Comparison of ENCODE assay signal across 37 cellular contexts in genomic region chr9:125782718-125783117, GRCh38.
"Had no signal": no experiment of that assay in that cellular context is flagged by ENCODE, and none has a peak within 500 bp of the region (broad histone marks: within the 10 kb centered on the region; RNA-seq: fewer than 3 reads in every experiment).

No MANE protein-coding gene starts in this region.

- H3K4me3 ChIP-seq: ascending aorta, body of pancreas, breast epithelium had no signal

- H3K9me3 ChIP-seq: ascending aorta, body of pancreas, breast epithelium had no signal

- H3K27me3 ChIP-seq: ascending aorta, body of pancreas, brain microvascular endothelial cell, breast epithelium had no signal

- ATAC-seq: activated CD4-positive, alpha-beta T cell treated with anti-CD3 and anti-CD28 coated beads for 36 hours; activated CD4-positive, CD25-positive, alpha-beta regulatory T cell treated with anti-CD3 and anti-CD28 coated beads, Interleukin-2, amount 50 U/mL, for 24 hours; activated CD8-positive, alpha-beta memory T cell treated with anti-CD3 and anti-CD28 coated beads, Interleukin-2, amount 10 ng/mL, durations not matched to agents 7 days and 5 days; activated CD8-positive, alpha-beta T cell treated with anti-CD3 and anti-CD28 coated beads, Interleukin-2, amount 10 ng/mL, durations not matched to agents 7 days and 5 days; activated naive CD8-positive, alpha-beta T cell treated with anti-CD3 and anti-CD28 coated beads, Interleukin-2, amount 50 U/mL, for 24 hours; body of pancreas had no signal

- FAIRE-seq: colon, TTC549 had no signal

- H3K36me3 ChIP-seq: ascending aorta, brain microvascular endothelial cell, breast epithelium had no signal

- H3K27me3 Mint-ChIP-seq: activated CD4-positive, alpha-beta memory T cell treated with anti-CD3 and anti-CD28 coated beads, Interleukin-2, amount 10 ng/mL, durations not matched to agents 7 days and 5 days; activated CD4-positive, alpha-beta T cell treated with anti-CD3 and anti-CD28 coated beads for 36 hours; activated CD4-positive, alpha-beta T cell treated with anti-CD3 and anti-CD28 coated beads, Interleukin-2, amount 10 ng/mL, durations not matched to agents 7 days and 5 days; activated CD8-positive, alpha-beta memory T cell treated with anti-CD3 and anti-CD28 coated beads, Interleukin-2, amount 10 ng/mL, durations not matched to agents 7 days and 5 days; activated naive CD4-positive, alpha-beta T cell treated with anti-CD3 and anti-CD28 coated beads, Interleukin-2, amount 10 ng/mL, durations not matched to agents 7 days and 5 days; activated naive CD4-positive, alpha-beta T cell treated with anti-CD3 and anti-CD28 coated beads, Interleukin-2, amount 50 U/mL, for 24 hours; activated naive CD8-positive, alpha-beta T cell; activated naive CD8-positive, alpha-beta T cell treated with anti-CD3 and anti-CD28 coated beads, Interleukin-2, amount 10 ng/mL, durations not matched to agents 7 days and 5 days; activated naive CD8-positive, alpha-beta T cell treated with anti-CD3 and anti-CD28 coated beads, Interleukin-2, amount 50 U/mL, for 24 hours; activated T-cell treated with anti-CD3 and anti-CD28 coated beads, Interleukin-2, amount 50 U/mL, for 24 hours had no signal

- H3K4me1 ChIP-seq: body of pancreas, breast epithelium had no signal

- H3K27ac ChIP-seq: ascending aorta, body of pancreas, brain microvascular endothelial cell, breast epithelium, VCaP had no signal

- DNase-seq: activated CD4-positive, alpha-beta memory T cell treated with anti-CD3 and anti-CD28 coated beads, Interleukin-2, amount 10 ng/mL, durations not matched to agents 7 days and 5 days; activated CD4-positive, alpha-beta T cell treated with anti-CD3 and anti-CD28 coated beads for 1 hour; activated CD4-positive, alpha-beta T cell treated with anti-CD3 and anti-CD28 coated beads for 36 hours; activated CD4-positive, alpha-beta T cell treated with anti-CD3 and anti-CD28 coated beads for 48 hours; activated CD4-positive, alpha-beta T cell treated with anti-CD3 and anti-CD28 coated beads, Interleukin-2, amount 10 ng/mL, durations not matched to agents 7 days and 5 days; activated CD4-positive, alpha-beta T cell treated with anti-CD3 and anti-CD28 coated beads, Interleukin-2, amount 50 U/mL, for 48 hours; activated CD4-positive, CD25-positive, alpha-beta regulatory T cell; activated CD8-positive, alpha-beta memory T cell treated with anti-CD3 and anti-CD28 coated beads for 24 hours; activated CD8-positive, alpha-beta memory T cell treated with anti-CD3 and anti-CD28 coated beads, Interleukin-2, amount 10 ng/mL, durations not matched to agents 7 days and 5 days; activated CD8-positive, alpha-beta memory T cell treated with anti-CD3 and anti-CD28 coated beads, Interleukin-2, amount 50 U/mL, for 48 hours; activated CD8-positive, alpha-beta T cell treated with anti-CD3 and anti-CD28 coated beads, Interleukin-2, amount 10 ng/mL, durations not matched to agents 7 days and 5 days; activated effector memory CD4-positive, alpha-beta T cell treated with Interleukin-2 at 50 U/mL for 16 hours; activated gamma-delta T cell; activated naive CD4-positive, alpha-beta T cell treated with anti-CD3 and anti-CD28 coated beads, Interleukin-2, amount 10 ng/mL, durations not matched to agents 7 days and 5 days; activated naive CD4-positive, alpha-beta T cell treated with Interleukin-2 at 50 U/mL for 16 hours; activated naive CD8-positive, alpha-beta T cell treated with anti-CD3 and anti-CD28 coated beads, Interleukin-2, amount 10 ng/mL, durations not matched to agents 7 days and 5 days; activated naive CD8-positive, alpha-beta T cell treated with anti-CD3 and anti-CD28 coated beads, Interleukin-2, amount 50 U/mL, for 24 hours; activated T-cell treated with anti-CD3 and anti-CD28 coated beads, Interleukin-2, amount 50 U/mL, for 24 hours; activated T-cell treated with anti-CD3 and anti-CD28 coated beads, Interleukin-2, amount 50 U/mL, for 48 hours; amygdala; anterior cingulate cortex; body of pancreas; brain microvascular endothelial cell; central memory CD4-positive, alpha-beta T cell; T-helper 2 cell; T-helper 9 cell had no signal

- H3K27ac Mint-ChIP-seq: activated CD4-positive, alpha-beta memory T cell treated with anti-CD3 and anti-CD28 coated beads, Interleukin-2, amount 10 ng/mL, durations not matched to agents 7 days and 5 days; activated CD4-positive, alpha-beta T cell treated with anti-CD3 and anti-CD28 coated beads for 36 hours; activated CD4-positive, alpha-beta T cell treated with anti-CD3 and anti-CD28 coated beads, Interleukin-2, amount 10 ng/mL, durations not matched to agents 7 days and 5 days; activated CD8-positive, alpha-beta memory T cell treated with anti-CD3 and anti-CD28 coated beads, Interleukin-2, amount 10 ng/mL, durations not matched to agents 7 days and 5 days; activated CD8-positive, alpha-beta T cell treated with anti-CD3 and anti-CD28 coated beads, Interleukin-2, amount 10 ng/mL, durations not matched to agents 7 days and 5 days; activated naive CD4-positive, alpha-beta T cell treated with anti-CD3 and anti-CD28 coated beads, Interleukin-2, amount 10 ng/mL, durations not matched to agents 7 days and 5 days; activated naive CD4-positive, alpha-beta T cell treated with anti-CD3 and anti-CD28 coated beads, Interleukin-2, amount 50 U/mL, for 24 hours; activated naive CD8-positive, alpha-beta T cell; activated naive CD8-positive, alpha-beta T cell treated with anti-CD3 and anti-CD28 coated beads, Interleukin-2, amount 10 ng/mL, durations not matched to agents 7 days and 5 days; activated naive CD8-positive, alpha-beta T cell treated with anti-CD3 and anti-CD28 coated beads, Interleukin-2, amount 50 U/mL, for 24 hours; activated T-cell treated with anti-CD3 and anti-CD28 coated beads, Interleukin-2, amount 50 U/mL, for 24 hours; activated T-helper 2 cell treated with anti-CD3 and anti-CD28 coated beads, Interferon-gamma antibody, Interleukin-2, Interleukin-4, amounts not matched to agents 10 μg/mL and 5 μg/mL and 100 μg/mL, durations not matched to agents 14 hours and 24 hours and 36 hours; T-helper 1 cell treated with Interleukin-12 subunit alpha and Interleukin-12 subunit beta and Interleukin-4 antibody, amounts not matched to agents 30 μg/mL and 1 μg/mL, for 36 hours; T-helper 2 cell treated with Interferon-gamma antibody and Interleukin-4, amounts not matched to agents 5 μg/mL and 100 μg/mL, for 36 hours had no signal

- H3K9me3 Mint-ChIP-seq: activated CD4-positive, alpha-beta memory T cell treated with anti-CD3 and anti-CD28 coated beads, Interleukin-2, amount 10 ng/mL, durations not matched to agents 7 days and 5 days; activated naive CD4-positive, alpha-beta T cell treated with anti-CD3 and anti-CD28 coated beads, Interleukin-2, amount 10 ng/mL, durations not matched to agents 7 days and 5 days; activated naive CD4-positive, alpha-beta T cell treated with anti-CD3 and anti-CD28 coated beads, Interleukin-2, amount 50 U/mL, for 24 hours; activated naive CD8-positive, alpha-beta T cell treated with anti-CD3 and anti-CD28 coated beads, Interleukin-2, amount 50 U/mL, for 24 hours; activated T-cell treated with anti-CD3 and anti-CD28 coated beads, Interleukin-2, amount 50 U/mL, for 24 hours; T-helper 1 cell treated with Interleukin-12 subunit alpha and Interleukin-12 subunit beta and Interleukin-4 antibody, amounts not matched to agents 30 μg/mL and 1 μg/mL, for 36 hours had no signal

- H3K4me3 Mint-ChIP-seq: activated CD4-positive, alpha-beta memory T cell treated with anti-CD3 and anti-CD28 coated beads, Interleukin-2, amount 10 ng/mL, durations not matched to agents 7 days and 5 days; activated CD4-positive, alpha-beta T cell treated with anti-CD3 and anti-CD28 coated beads for 36 hours; activated CD4-positive, alpha-beta T cell treated with anti-CD3 and anti-CD28 coated beads, Interleukin-2, amount 10 ng/mL, durations not matched to agents 7 days and 5 days; activated CD8-positive, alpha-beta memory T cell treated with anti-CD3 and anti-CD28 coated beads, Interleukin-2, amount 10 ng/mL, durations not matched to agents 7 days and 5 days; activated CD8-positive, alpha-beta T cell treated with anti-CD3 and anti-CD28 coated beads, Interleukin-2, amount 10 ng/mL, durations not matched to agents 7 days and 5 days; activated naive CD4-positive, alpha-beta T cell treated with anti-CD3 and anti-CD28 coated beads, Interleukin-2, amount 10 ng/mL, durations not matched to agents 7 days and 5 days; activated naive CD4-positive, alpha-beta T cell treated with anti-CD3 and anti-CD28 coated beads, Interleukin-2, amount 50 U/mL, for 24 hours; activated naive CD8-positive, alpha-beta T cell; activated naive CD8-positive, alpha-beta T cell treated with anti-CD3 and anti-CD28 coated beads, Interleukin-2, amount 10 ng/mL, durations not matched to agents 7 days and 5 days; activated naive CD8-positive, alpha-beta T cell treated with anti-CD3 and anti-CD28 coated beads, Interleukin-2, amount 50 U/mL, for 24 hours; activated T-cell treated with anti-CD3 and anti-CD28 coated beads, Interleukin-2, amount 50 U/mL, for 24 hours; T-helper 1 cell treated with Interleukin-12 subunit alpha and Interleukin-12 subunit beta and Interleukin-4 antibody, amounts not matched to agents 30 μg/mL and 1 μg/mL, for 36 hours; T-helper 2 cell treated with Interferon-gamma antibody and Interleukin-4, amounts not matched to agents 5 μg/mL and 100 μg/mL, for 36 hours had no signal
